ENCODE assay signal across 7 cellular contexts in genomic region chr1:9560090-9560489, GRCh38. TPM values are rescaled to one million over a fixed set of nuclear protein-coding genes. Genes with fewer than 3 reads are reported as not detected.
A peak's percentile ranks its signal among the peaks of the same experiment; 100 is the strongest.
DNase-seq lines count a peak whose midpoint lies in the region; ATAC-seq and TF ChIP-seq lines count a peak whose summit lies in the region.
"Not testable (repeated sequence)": the region's sequence is repeated elsewhere in the genome, so short reads cannot be mapped to it uniquely, and the experiment has no call there.

No MANE protein-coding gene starts in this region.

- POLR2A ChIA-PET in CD4-positive, alpha-beta T cell (lab: Charles Lee): interaction anchor here (1.3 kb wide), 1 partner anchor 157 kb away, joined by 3 read pairs; no protein-coding TSS in a partner anchor
- POLR2A ChIA-PET in activated CD8-positive, alpha-beta T cell treated with anti-CD3 and anti-CD28 coated beads for 36 hours (lab: Charles Lee): not testable (repeated sequence)

- H3K36me3 Mint-ChIP-seq in CD4-positive, alpha-beta T cell (ENCODE audit: low read depth): peaks cover 47% of the 10 kb centered on the region
- H3K36me3 Mint-ChIP-seq in activated CD8-positive, alpha-beta T cell treated with anti-CD3 and anti-CD28 coated beads for 36 hours (ENCODE audit: low read depth): peaks cover 34% of the 10 kb centered on the region
- H3K36me3 Mint-ChIP-seq in nephron progenitor cell (ENCODE audit: low read depth): peaks cover 55% of the 10 kb centered on the region
- H3K36me3 Mint-ChIP-seq in stimulated activated naive B cell treated with anti-CD40 and anti-IgM and Interleukin-4, amounts not matched to agents 10 μg/mL and 1 μg/mL and 100 μg/mL, for 72 hours: peaks cover 39 to 40% of the 10 kb centered on the region in 2 donors

- H3K4me1 Mint-ChIP-seq in CD4-positive, alpha-beta T cell (ENCODE audit: low read depth): peaks cover 41% of the 10 kb centered on the region
- H3K4me1 Mint-ChIP-seq in activated CD8-positive, alpha-beta T cell treated with anti-CD3 and anti-CD28 coated beads for 36 hours (ENCODE audit: low read depth): peaks cover 39% of the 10 kb centered on the region
- H3K4me1 Mint-ChIP-seq in nephron progenitor cell: peaks cover 23% of the 10 kb centered on the region
- H3K4me1 Mint-ChIP-seq in stimulated activated naive B cell treated with anti-CD40 and anti-IgM and Interleukin-4, amounts not matched to agents 10 μg/mL and 1 μg/mL and 100 μg/mL, for 72 hours: not testable (repeated sequence)

- intact Hi-C loops in CD4-positive, alpha-beta T cell (cut with DNase I, micrococcal nuclease): loop anchor here in 1 of 2 experiments (5.0 kb wide), 1 partner anchor 248 kb away; no protein-coding TSS in a partner anchor
- intact Hi-C loops in activated CD8-positive, alpha-beta T cell treated with anti-CD3 and anti-CD28 coated beads for 36 hours (cut with micrococcal nuclease): not testable (repeated sequence)

- ATAC-seq in CD4-positive, alpha-beta T cell (ENCODE audit: poor library complexity); activated CD8-positive, alpha-beta T cell treated with anti-CD3 and anti-CD28 coated beads for 36 hours; stimulated activated naive B cell treated with anti-CD40 and anti-IgM and Interleukin-4, amounts not matched to agents 10 μg/mL and 1 μg/mL and 100 μg/mL, for 72 hours (replicated peaks): not testable (repeated sequence)
- peak; percentile 68 for ATAC-seq in GM21723 (IDR thresholded peaks at IDR 0.05; ENCODE audit: unreplicated experiment)

- H3K9me3 ChIP-seq in CD4-positive, alpha-beta T cell (ENCODE audit: control insufficient read depth, low read length); SK-N-MC (ENCODE audit: low read depth, low read length); cardiac muscle cell (ENCODE audit: low read depth): not testable (repeated sequence)

- peak overlapping the region; percentile 46 for H3K27ac ChIP-seq in CD4-positive, alpha-beta T cell (ENCODE audit: low read depth, low read length)
- H3K27ac ChIP-seq in SK-N-MC: peak overlapping the region; percentile 99
- H3K27ac ChIP-seq in cardiac muscle cell: peak overlapping the region; percentile 93

- H3K9ac ChIP-seq in SK-N-MC (ENCODE audit: insufficient read length): peak overlapping the region; percentile 64

- DNase-seq in CD4-positive, alpha-beta T cell; SK-N-MC (ENCODE audit: low read depth, low spot score); activated CD8-positive, alpha-beta T cell treated with anti-CD3 and anti-CD28 coated beads for 36 hours; cardiac muscle cell (ENCODE audit: low read depth in 1 of 2, low spot score in 1 of 2); nephron progenitor cell; stimulated activated naive B cell treated with anti-CD40 and anti-IgM and Interleukin-4, amounts not matched to agents 10 μg/mL and 1 μg/mL and 100 μg/mL, for 72 hours: not testable (repeated sequence)

- H3K27me3 Mint-ChIP-seq in CD4-positive, alpha-beta T cell; activated CD8-positive, alpha-beta T cell treated with anti-CD3 and anti-CD28 coated beads for 36 hours; nephron progenitor cell (ENCODE audit: low read depth, poor library complexity); stimulated activated naive B cell treated with anti-CD40 and anti-IgM and Interleukin-4, amounts not matched to agents 10 μg/mL and 1 μg/mL and 100 μg/mL, for 72 hours: not testable (repeated sequence)

- not testable (repeated sequence) for H3K4me3 Mint-ChIP-seq in CD4-positive, alpha-beta T cell; activated CD8-positive, alpha-beta T cell treated with anti-CD3 and anti-CD28 coated beads for 36 hours; nephron progenitor cell; stimulated activated naive B cell treated with anti-CD40 and anti-IgM and Interleukin-4, amounts not matched to agents 10 μg/mL and 1 μg/mL and 100 μg/mL, for 72 hours

- peaks cover 48% of the 10 kb centered on the region for H3K36me3 ChIP-seq in SK-N-MC (ENCODE audit: insufficient read depth, low read length)
- not testable (repeated sequence) for H3K36me3 ChIP-seq in cardiac muscle cell

- H3K4me3 ChIP-seq in SK-N-MC, cardiac muscle cell: not testable (repeated sequence)

- peaks cover 26% of the 10 kb centered on the region for H3K4me1 ChIP-seq in cardiac muscle cell (ENCODE audit: low read depth)

- H3K27ac Mint-ChIP-seq in CD4-positive, alpha-beta T cell: peak overlapping the region; percentile 63
- peak overlapping the region; percentile 30 for H3K27ac Mint-ChIP-seq in activated CD8-positive, alpha-beta T cell treated with anti-CD3 and anti-CD28 coated beads for 36 hours
- peak overlapping the region; percentile 74 for H3K27ac Mint-ChIP-seq in nephron progenitor cell
- H3K27ac Mint-ChIP-seq in stimulated activated naive B cell treated with anti-CD40 and anti-IgM and Interleukin-4, amounts not matched to agents 10 μg/mL and 1 μg/mL and 100 μg/mL, for 72 hours: peak overlapping the region; percentile 31

- not testable (repeated sequence) for TF ChIP-seq CTCF in CD4-positive, alpha-beta T cell (IDR thresholded peaks at IDR 0.05); activated CD8-positive, alpha-beta T cell treated with anti-CD3 and anti-CD28 coated beads for 36 hours (IDR thresholded peaks at IDR 0.05); cardiac muscle cell (IDR thresholded peaks at IDR 0.05; ENCODE audit: low read depth, low read length); nephron progenitor cell (IDR thresholded peaks at IDR 0.05)

- CTCF ChIA-PET in CD4-positive, alpha-beta T cell (lab: Charles Lee): interaction anchor here (0.9 kb wide), 1 partner anchor 13 kb away, joined by 3 read pairs; no protein-coding TSS in a partner anchor
- CTCF ChIA-PET in activated CD8-positive, alpha-beta T cell treated with anti-CD3 and anti-CD28 coated beads for 36 hours (lab: Charles Lee): interaction anchor here (0.8 to 1.0 kb wide), 2 partner anchors 17 to 28 kb away, joined by 3 read pairs; partner anchors contain the start of gene TMEM201

- H3K9me3 Mint-ChIP-seq in CD4-positive, alpha-beta T cell; activated CD8-positive, alpha-beta T cell treated with anti-CD3 and anti-CD28 coated beads for 36 hours; stimulated activated naive B cell treated with anti-CD40 and anti-IgM and Interleukin-4, amounts not matched to agents 10 μg/mL and 1 μg/mL and 100 μg/mL, for 72 hours: not testable (repeated sequence)
- peaks cover 20% of the 10 kb centered on the region for H3K9me3 Mint-ChIP-seq in nephron progenitor cell

- H3K27me3 ChIP-seq in CD4-positive, alpha-beta T cell (ENCODE audit: control insufficient read depth, insufficient read depth, low read length); cardiac muscle cell: not testable (repeated sequence)

RNA-seq across cellular contexts. Expression of gene SLC25A33, which starts 20.8 kb away (rescaled TPM):
- 1 to 10 TPM; 5.9 to 6.6 TPM for total RNA-seq in CD4-positive, alpha-beta T cell
- 1 to 10 TPM; 5.7 to 5.9 TPM for total RNA-seq in activated CD8-positive, alpha-beta T cell treated with anti-CD3 and anti-CD28 coated beads for 36 hours
- total RNA-seq in cardiac muscle cell: 12.3 and 12.5 TPM in 2 replicates
- 10.4 and 12.2 TPM in 2 replicates for polyA plus RNA-seq in cardiac muscle cell

RNA-seq across cellular contexts. Expression of gene TMEM201, which starts 28.6 kb away (rescaled TPM):
- total RNA-seq in CD4-positive, alpha-beta T cell: 1 to 10 TPM; 9.1 to 9.2 TPM
- 10 to 100 TPM; 16.2 to 18.1 TPM for total RNA-seq in activated CD8-positive, alpha-beta T cell treated with anti-CD3 and anti-CD28 coated beads for 36 hours
- 21.0 and 28.0 TPM in 2 replicates for total RNA-seq in cardiac muscle cell
- 25.0 and 34.1 TPM in 2 replicates for polyA plus RNA-seq in cardiac muscle cell

Comparison
In these comparisons a context has a peak if more than half of its experiments do, and no peak if none do; other contexts are left out.
1. H3K27ac ChIP-seq: peak in every context shown above with its lines; median percentile 99 in SK-N-MC; 93 in cardiac muscle cell; 46 in CD4-positive, alpha-beta T cell.